16 cellular contexts compared by ENCODE assay signal in the genomic region with DNA sequence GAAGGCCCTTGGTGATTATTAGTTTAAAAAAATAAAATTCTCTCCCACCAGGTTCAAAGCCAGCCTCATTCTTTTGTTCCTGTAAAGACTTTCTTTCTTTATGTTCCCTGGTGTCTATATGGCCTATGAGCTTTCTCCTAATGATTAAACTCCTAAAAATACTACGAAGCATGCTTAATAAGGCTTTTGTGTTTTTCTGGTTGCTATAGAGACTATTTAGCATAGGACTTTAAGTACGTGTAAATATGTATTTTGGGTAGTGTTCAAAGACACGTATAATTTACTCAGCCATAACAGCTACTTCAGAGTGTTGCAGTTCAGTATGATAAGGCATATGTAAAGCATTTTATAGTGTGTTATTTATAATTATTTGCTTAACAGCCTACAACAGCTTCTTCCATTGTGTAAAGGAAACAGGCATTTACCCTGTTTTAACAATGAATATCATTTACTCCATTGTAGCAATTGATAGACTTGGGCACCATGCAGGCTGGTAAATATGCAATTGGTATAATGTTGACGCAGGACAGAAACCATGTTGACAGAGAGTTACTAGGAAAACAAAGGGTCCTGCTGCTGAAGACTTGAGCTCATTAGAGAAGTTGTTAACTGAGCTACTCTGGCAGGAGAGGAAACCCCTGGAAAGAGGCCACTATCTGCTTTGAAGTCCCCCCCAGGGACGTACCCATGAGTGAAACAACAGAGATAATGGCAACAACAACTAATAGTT.
DNase-seq lines count a peak whose midpoint lies in the region; ATAC-seq and TF ChIP-seq lines count a peak whose summit lies in the region.
"Had no signal": no experiment of that assay in that cellular context is flagged by ENCODE, and none has a peak within 500 bp of the region (broad histone marks: within the 10 kb centered on the region; RNA-seq: fewer than 3 reads in every experiment).

No MANE protein-coding gene starts in this region.

- no peaks in the 10 kb centered on the region for H3K27me3 Mint-ChIP-seq in osteocyte (ENCODE audit: unreplicated experiment)
- H3K27me3 Mint-ChIP-seq: type B pancreatic cell had no signal

- no peaks in the 10 kb centered on the region for H3K36me3 Mint-ChIP-seq in osteocyte (ENCODE audit: unreplicated experiment)
- H3K36me3 Mint-ChIP-seq: activated naive CD4-positive, alpha-beta T cell treated with anti-CD3 and anti-CD28 coated beads, Interleukin-2, amount 50 U/mL, for 24 hours; type B pancreatic cell had no signal

- no peaks in the 10 kb centered on the region for H3K4me1 ChIP-seq in aorta (ENCODE audit: control insufficient read depth in 1 of 2, insufficient read depth in 2 of 2, low read length in 2 of 2)
- H3K4me1 ChIP-seq: gastroesophageal sphincter had no signal

- no peaks in the 10 kb centered on the region for H3K36me3 ChIP-seq in aorta (ENCODE audit: control insufficient read depth in 1 of 2, insufficient read depth in 2 of 2, low read length in 1 of 2)
- H3K36me3 ChIP-seq: gastroesophageal sphincter had no signal

- no peaks in the 10 kb centered on the region for H3K9me3 Mint-ChIP-seq in osteocyte (ENCODE audit: unreplicated experiment)
- H3K9me3 Mint-ChIP-seq: activated naive CD4-positive, alpha-beta T cell treated with anti-CD3 and anti-CD28 coated beads, Interleukin-2, amount 50 U/mL, for 24 hours; neural crest cell; type B pancreatic cell had no signal

- no peak overlapping the region for H3K27ac ChIP-seq in aorta (ENCODE audit: low read depth in 1 of 2, low read length in 2 of 2)
- H3K27ac ChIP-seq: 22Rv1, gastroesophageal sphincter had no signal

- no peak overlapping the region for H3K4me3 Mint-ChIP-seq in osteocyte (ENCODE audit: unreplicated experiment)
- H3K4me3 Mint-ChIP-seq: activated naive CD4-positive, alpha-beta T cell treated with anti-CD3 and anti-CD28 coated beads, Interleukin-2, amount 50 U/mL, for 24 hours; neural crest cell; type B pancreatic cell had no signal

- H3K27me3 ChIP-seq in aorta (ENCODE audit: control insufficient read depth in 1 of 2, insufficient read depth in 2 of 2, low read length in 1 of 2) = peaks cover 0 to 1% of the 10 kb centered on the region in 2 donors
- H3K27me3 ChIP-seq: gastroesophageal sphincter had no signal

- DNase-seq in NCI-H2196 (lab: John Stamatoyannopoulos, UW; ENCODE audit: unreplicated experiment) (peak; percentile 12), NCI-H2196 treated with DMSO at 0.1 percent for 48 hours (lab: John Stamatoyannopoulos, UW; ENCODE audit: unreplicated experiment) (no peak), NCI-H510A treated with DMSO at 0.1 percent for 48 hours (lab: John Stamatoyannopoulos, UW) (peak; percentile 91), cardiac fibroblast (ENCODE audit: low read depth in 2 of 2) (peak; percentile 24 to 60), osteocyte (ENCODE audit: extremely low spot score, unreplicated experiment) (no peak), aorta (no peak)
- no peak for DNase-seq in stimulated activated CD4-positive, alpha-beta T cell treated with anti-CD3 and anti-CD28 coated beads, Interleukin-2, amount 100 ng/mL, for 48 hours
- DNase-seq: GOT3, NCI-H187 treated with DMSO at 0.1 percent for 48 hours, T-helper 9 cell had no signal

- peaks cover 1% of the 10 kb centered on the region for H3K9me3 ChIP-seq in aorta (ENCODE audit: control insufficient read depth, low read length)
- H3K9me3 ChIP-seq: gastroesophageal sphincter had no signal

- peaks cover 20% of the 10 kb centered on the region for H3K4me1 Mint-ChIP-seq in osteocyte (ENCODE audit: unreplicated experiment)
- H3K4me1 Mint-ChIP-seq: activated naive CD4-positive, alpha-beta T cell treated with anti-CD3 and anti-CD28 coated beads, Interleukin-2, amount 50 U/mL, for 24 hours; neural crest cell had no signal

- ATAC-seq in aorta (ENCODE audit: low FRiP score) (no peak), HG03135 (IDR thresholded peaks at IDR 0.05; ENCODE audit: unreplicated experiment) (no peak)
- ATAC-seq: gastroesophageal sphincter had no signal

- intact Hi-C loops in aorta (cut with DNase I) = no loop called here

- peak overlapping the region; percentile 92 for H3K27ac Mint-ChIP-seq in osteocyte (ENCODE audit: unreplicated experiment)
- H3K27ac Mint-ChIP-seq: activated naive CD4-positive, alpha-beta T cell treated with anti-CD3 and anti-CD28 coated beads, Interleukin-2, amount 50 U/mL, for 24 hours; type B pancreatic cell had no signal

- TF ChIP-seq CTCF in cardiac fibroblast (IDR thresholded peaks at IDR 0.05; ENCODE audit: low read depth, low read length) = no peak
- TF ChIP-seq CTCF in osteocyte (IDR thresholded peaks at IDR 0.05) = no peak

- H3K4me3 ChIP-seq in cardiac fibroblast (replicated peaks in 1 of 2; ENCODE audit: low read depth in 2 of 2, low read length in 2 of 2) (no peak overlapping the region), aorta (ENCODE audit: low read length in 2 of 2) (no peak overlapping the region)
- H3K4me3 ChIP-seq: gastroesophageal sphincter had no signal

- 54 to 55% methylated on average over 5 of the region's 5 CpGs for WGBS in aorta, 2 donors

Comparison
In these comparisons a context has a peak if more than half of its experiments do, and no peak if none do; other contexts are left out.
1. DNase-seq: peak in NCI-H2196 (single experiment), NCI-H510A treated with DMSO at 0.1 percent for 48 hours (single experiment) and cardiac fibroblast (2 of 2); none in NCI-H2196 treated with DMSO at 0.1 percent for 48 hours (single experiment), osteocyte (single experiment), stimulated activated CD4-positive, alpha-beta T cell treated with anti-CD3 and anti-CD28 coated beads, Interleukin-2, amount 100 ng/mL, for 48 hours (0 of 2) and aorta (0 of 2).